9 cellular contexts compared by ENCODE assay signal in the genomic region with DNA sequence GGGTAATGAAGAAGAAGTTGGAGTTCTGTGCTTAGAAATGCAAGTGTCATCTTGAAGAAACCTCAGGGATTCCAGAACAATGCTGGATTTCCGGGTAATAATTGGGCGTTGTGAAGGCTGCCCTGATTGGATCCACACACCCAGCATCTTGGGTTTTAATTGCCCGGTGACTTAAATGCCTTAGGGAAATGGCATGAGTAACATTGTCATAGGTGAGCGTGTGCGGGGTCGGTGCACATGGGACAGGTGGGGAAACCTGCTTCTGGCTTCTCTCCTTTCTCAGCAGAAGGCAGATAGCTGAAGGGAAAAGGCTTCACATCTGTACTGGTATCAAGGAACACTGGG. TPM values are rescaled to one million over a fixed set of nuclear protein-coding genes. Genes with fewer than 3 reads are reported as not detected.
DNase-seq lines count a peak whose midpoint lies in the region; ATAC-seq and TF ChIP-seq lines count a peak whose summit lies in the region.
"Had no signal": no experiment of that assay in that cellular context is flagged by ENCODE, and none has a peak within 500 bp of the region (broad histone marks: within the 10 kb centered on the region; RNA-seq: fewer than 3 reads in every experiment).

No MANE protein-coding gene starts in this region.

- no peaks in the 10 kb centered on the region for H3K27me3 ChIP-seq in left ventricle myocardium inferior (ENCODE audit: low read depth)
- H3K27me3 ChIP-seq in body of pancreas, result no peaks in the 10 kb centered on the region
- no peaks in the 10 kb centered on the region for H3K27me3 ChIP-seq in muscle layer of duodenum (ENCODE audit: low read depth, low read length)
- H3K27me3 ChIP-seq in aorta (ENCODE audit: control insufficient read depth in 1 of 2, insufficient read depth in 2 of 2, low read length in 1 of 2), result no peaks in the 10 kb centered on the region

- ATAC-seq in body of pancreas (no peak), aorta (ENCODE audit: low FRiP score) (no peak)

- TF ChIP-seq POLR2A in body of pancreas (IDR thresholded peaks at IDR 0.05), result no peak

- no peaks in the 10 kb centered on the region for H3K36me3 ChIP-seq in left ventricle myocardium inferior
- H3K36me3 ChIP-seq in body of pancreas (replicated peaks in 1 of 2; ENCODE audit: insufficient read depth in 1 of 2, low read depth in 2 of 2), result no peaks in the 10 kb centered on the region
- H3K36me3 ChIP-seq in muscle layer of duodenum (ENCODE audit: control insufficient read depth in 1 of 2, insufficient read depth in 2 of 2, low read length in 2 of 2), result no peaks in the 10 kb centered on the region
- H3K36me3 ChIP-seq in aorta (ENCODE audit: control insufficient read depth in 1 of 2, insufficient read depth in 2 of 2, low read length in 1 of 2), result no peaks in the 10 kb centered on the region

- H3K4me3 ChIP-seq in left ventricle myocardium inferior (peak overlapping the region; percentile 34), body of pancreas (no peak overlapping the region), muscle layer of duodenum (ENCODE audit: low read depth in 1 of 2, low read length in 2 of 2) (no peak overlapping the region), aorta (ENCODE audit: low read length in 2 of 2) (no peak overlapping the region)

- 80 to 84% methylated on average over 4 to 6 of the region's 6 CpGs for WGBS in body of pancreas, 2 donors
- WGBS in aorta, 2 donors, result 64 to 65% methylated on average over 6 of the region's 6 CpGs

- DNase-seq in left ventricle myocardium inferior (no peak), cardiac septum (ENCODE audit: low spot score) (no peak), body of pancreas (no peak), aorta (peak in 1 of 2 donors; percentile 35), NCI-H526 (lab: John Stamatoyannopoulos, UW) (no peak), SKM-1 (lab: John Stamatoyannopoulos, UW; ENCODE audit: unreplicated experiment) (no peak)
- DNase-seq in activated CD4-positive, CD25-positive, alpha-beta regulatory T cell treated with anti-CD3 and anti-CD28 coated beads, Interleukin-2, amount 50 U/mL, for 72 hours, result no peak
- DNase-seq: activated CD4-positive, alpha-beta T cell treated with anti-CD3 and anti-CD28 coated beads, Interleukin-2, amount 10 ng/mL, durations not matched to agents 24 days and 14 days had no signal

- H3K27ac ChIP-seq in left ventricle myocardium inferior (replicated peaks), result peak overlapping the region; percentile 69
- peak overlapping the region in 3 of 4 donors; percentile 14 to 81 (median 78) for H3K27ac ChIP-seq in body of pancreas
- H3K27ac ChIP-seq in muscle layer of duodenum (ENCODE audit: low read length), result peak overlapping the region; percentile 61
- H3K27ac ChIP-seq in aorta (ENCODE audit: low read depth in 1 of 2, low read length in 2 of 2), result peak overlapping the region; percentile 30 to 92

- H3K4me1 ChIP-seq in left ventricle myocardium inferior (peaks cover 17% of the 10 kb centered on the region), body of pancreas (peaks cover 32% of the 10 kb centered on the region), muscle layer of duodenum (ENCODE audit: control insufficient read depth in 1 of 2, insufficient read depth in 2 of 2, low read length in 2 of 2) (peaks cover 0 to 22% of the 10 kb centered on the region in 2 donors), aorta (ENCODE audit: control insufficient read depth in 1 of 2, insufficient read depth in 2 of 2, low read length in 2 of 2) (peaks cover 0 to 6% of the 10 kb centered on the region in 2 donors)

- no peak for TF ChIP-seq CTCF in left ventricle myocardium inferior (IDR thresholded peaks at IDR 0.05; ENCODE audit: borderline replicate concordance)
- peak in 1 of 7 experiments; percentile 7 for TF ChIP-seq CTCF in body of pancreas (IDR thresholded peaks at IDR 0.05)

- no peaks in the 10 kb centered on the region for H3K9me3 ChIP-seq in left ventricle myocardium inferior (replicated peaks)
- H3K9me3 ChIP-seq in body of pancreas, result no peaks in the 10 kb centered on the region
- no peaks in the 10 kb centered on the region for H3K9me3 ChIP-seq in muscle layer of duodenum (ENCODE audit: control insufficient read depth in 1 of 2, low read length in 2 of 2)
- no peaks in the 10 kb centered on the region for H3K9me3 ChIP-seq in aorta (ENCODE audit: control insufficient read depth, low read length)

- intact Hi-C loops in left ventricle myocardium inferior (cut with micrococcal nuclease) (no loop called here), cardiac septum (cut with DNase I) (no loop called here), body of pancreas (cut with DNase I) (no loop called here), aorta (cut with DNase I) (loop anchor here in 1 of 2 donors (5.0 kb wide), 2 partner anchors 67 to 373 kb away; no protein-coding TSS in a partner anchor)

RNA-seq across cellular contexts. Expression of a gene that starts 15.2 kb away (rescaled TPM):
- total RNA-seq in left ventricle myocardium inferior (2.5 TPM), cardiac septum (3.2 TPM), body of pancreas (10 to 100 TPM; 12.5 to 14.2 TPM), aorta (10 to 100 TPM; 10.9 to 19.0 TPM)
- 1 to 10 TPM; 1.9 to 4.4 TPM for polyA plus RNA-seq in aorta
